15 cellular contexts compared by ENCODE assay signal in the genomic region with DNA sequence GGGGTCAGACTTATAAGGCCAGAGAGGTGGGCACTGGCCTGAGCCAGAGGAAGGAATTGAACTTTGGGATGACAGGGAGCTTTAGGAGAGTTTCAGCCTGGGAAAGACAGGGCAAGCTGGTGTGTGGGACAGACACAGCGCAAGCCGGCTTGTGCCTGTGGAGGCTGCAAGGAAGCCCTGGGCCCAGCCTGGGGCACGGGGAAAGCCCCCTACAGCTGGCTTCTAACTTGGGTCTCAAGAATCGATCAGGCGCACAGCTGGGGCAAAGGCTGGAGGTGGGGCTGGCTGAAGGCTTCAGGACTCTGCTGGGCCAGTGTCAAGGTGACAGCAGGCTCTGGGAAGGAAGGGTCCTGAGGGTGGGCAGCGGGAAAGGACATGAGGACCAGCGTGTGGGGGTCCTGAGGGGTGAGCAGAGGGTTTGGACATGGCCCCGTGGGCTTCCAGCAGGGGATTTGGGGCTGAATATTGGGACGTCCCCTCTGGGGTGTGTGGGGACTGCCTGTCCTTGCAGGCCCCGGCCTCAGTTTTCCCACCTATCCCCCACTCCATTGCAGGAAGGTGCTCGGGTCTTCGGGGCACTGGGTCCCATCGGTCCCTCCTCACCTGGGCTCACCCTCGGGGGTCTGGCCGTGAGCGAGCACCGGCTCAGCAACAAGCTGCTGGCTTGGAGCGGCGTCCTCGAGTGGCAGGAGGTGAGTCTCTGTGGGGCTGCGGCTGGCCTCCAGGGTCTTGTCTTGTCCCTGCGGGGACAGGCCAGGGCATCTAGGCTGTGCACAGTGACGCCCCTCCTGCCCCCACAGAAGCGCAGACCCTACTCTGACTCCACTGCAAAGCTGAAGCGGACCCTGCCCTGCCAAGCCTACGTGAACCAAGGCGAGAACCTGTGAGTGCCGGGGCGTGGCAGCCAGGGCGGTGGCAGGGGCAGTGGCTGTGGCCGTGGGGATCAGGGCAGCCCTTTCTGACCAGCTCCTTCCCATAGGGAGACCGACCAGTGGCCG. TPM values are rescaled to one million over a fixed set of nuclear protein-coding genes. Genes with fewer than 3 reads are reported as not detected.
DNase-seq lines count a peak whose midpoint lies in the region; ATAC-seq and TF ChIP-seq lines count a peak whose summit lies in the region.
"Had no signal": no experiment of that assay in that cellular context is flagged by ENCODE, and none has a peak within 500 bp of the region (broad histone marks: within the 10 kb centered on the region; RNA-seq: fewer than 3 reads in every experiment).

No MANE protein-coding gene starts in this region.

- H3K4me2 ChIP-seq in DND-41 (ENCODE audit: insufficient read depth, low read length) = peak overlapping the region; percentile 82; the same call in 1 of the 2 replicates

- intact Hi-C loops in sciatic nerve (cut with DNase I) = no loop called here

- peaks cover 68% of the 10 kb centered on the region for H3K36me3 ChIP-seq in DND-41 (ENCODE audit: insufficient read depth, low read length)

- H3K4me3 ChIP-seq in AG04450 (ENCODE audit: low read depth, low read length) (no peak overlapping the region), DND-41 (ENCODE audit: low read depth in 1 of 2, low read length in 2 of 2) (no peak overlapping the region)
- H3K4me3 ChIP-seq: skin epidermis, vagina had no signal

- ATAC-seq in DND-41 (ENCODE audit: insufficient read depth, low read depth) = no peak
- ATAC-seq in activated naive CD8-positive, alpha-beta T cell treated with anti-CD3 and anti-CD28 coated beads, Interleukin-2, amount 10 ng/mL, durations not matched to agents 7 days and 5 days (ENCODE audit: low read depth) = no peak
- ATAC-seq in sciatic nerve = no peak

- H2AFZ ChIP-seq in DND-41 (ENCODE audit: low read depth, low read length) = no peak overlapping the region

- peaks cover 73% of the 10 kb centered on the region for H3K79me2 ChIP-seq in DND-41 (ENCODE audit: insufficient read depth, low read length)

- peaks cover 4% of the 10 kb centered on the region for H3K36me3 Mint-ChIP-seq in activated naive CD8-positive, alpha-beta T cell treated with anti-CD3 and anti-CD28 coated beads, Interleukin-2, amount 10 ng/mL, durations not matched to agents 7 days and 5 days
- H3K36me3 Mint-ChIP-seq in nephron (ENCODE audit: low read depth) = peaks cover 31% of the 10 kb centered on the region

- H3K27me3 ChIP-seq in AG04450 (ENCODE audit: control insufficient read depth, insufficient read depth, low read length) (no peaks in the 10 kb centered on the region), DND-41 (ENCODE audit: insufficient read depth, low read length, poor library complexity) (no peaks in the 10 kb centered on the region)
- H3K27me3 ChIP-seq: vagina had no signal

- CTCF ChIA-PET in AG04450 (lab: Charles Lee) = no interaction called here

- no peak overlapping the region for H3K9ac ChIP-seq in DND-41 (ENCODE audit: low read depth, low read length)

- H4K20me1 ChIP-seq in DND-41 (ENCODE audit: insufficient read depth, low read length) = peaks cover 70% of the 10 kb centered on the region

- peaks cover 37% of the 10 kb centered on the region for H3K4me1 ChIP-seq in DND-41 (ENCODE audit: insufficient read depth, low read length)

- TF ChIP-seq CTCF in AG04450 (IDR thresholded peaks at IDR 0.05; ENCODE audit: low read depth, low read length) (no peak), DND-41 (IDR thresholded peaks at IDR 0.05; ENCODE audit: borderline replicate concordance, extremely low read depth, low read length, poor library complexity, severe bottlenecking) (no peak), nephron (IDR thresholded peaks at IDR 0.05; ENCODE audit: unreplicated experiment in 3 of 3) (no peak)

- peak overlapping the region; percentile 21 for H3K4me3 Mint-ChIP-seq in activated naive CD8-positive, alpha-beta T cell treated with anti-CD3 and anti-CD28 coated beads, Interleukin-2, amount 10 ng/mL, durations not matched to agents 7 days and 5 days
- H3K4me3 Mint-ChIP-seq in nephron = peak overlapping the region; percentile 79 to 86 (median 85)

- H3K27ac Mint-ChIP-seq in activated naive CD8-positive, alpha-beta T cell treated with anti-CD3 and anti-CD28 coated beads, Interleukin-2, amount 10 ng/mL, durations not matched to agents 7 days and 5 days = no peak overlapping the region
- H3K27ac Mint-ChIP-seq in nephron = peak overlapping the region in 2 of 3 experiments; percentile 31 to 83

- POLR2A ChIA-PET in AG04450 (lab: Yijun Ruan, JAX) = interaction anchor here (0.7 to 1.4 kb wide), 4 partner anchors 9 to 41 kb away, joined by 3 to 4 read pairs (median 3); partner anchors contain the start of gene FUZ
- POLR2A ChIA-PET in activated naive CD8-positive, alpha-beta T cell treated with anti-CD3 and anti-CD28 coated beads, Interleukin-2, amount 10 ng/mL, durations not matched to agents 7 days and 5 days (lab: Charles Lee) = interaction anchor here (1.1 kb wide), 1 partner anchor 15 kb away, joined by 8 read pairs; no protein-coding TSS in a partner anchor

- peak overlapping the region; percentile 31 for H3K27ac ChIP-seq in AG04450 (ENCODE audit: low read depth, low read length)
- H3K27ac ChIP-seq in DND-41 (ENCODE audit: low read length) = no peak overlapping the region
- H3K27ac ChIP-seq: vagina had no signal

- peaks cover 5% of the 10 kb centered on the region for H3K9me3 ChIP-seq in AG04450 (ENCODE audit: control insufficient read depth, insufficient read depth, low read length)
- no peaks in the 10 kb centered on the region for H3K9me3 ChIP-seq in DND-41 (ENCODE audit: insufficient read depth, low read length, severe bottlenecking)
- H3K9me3 ChIP-seq: vagina had no signal

- H3K9me3 Mint-ChIP-seq in activated naive CD8-positive, alpha-beta T cell treated with anti-CD3 and anti-CD28 coated beads, Interleukin-2, amount 10 ng/mL, durations not matched to agents 7 days and 5 days = no peaks in the 10 kb centered on the region
- peaks cover 8% of the 10 kb centered on the region for H3K9me3 Mint-ChIP-seq in nephron

- DNase-seq in AG04450 (ENCODE audit: low read depth, low spot score) (no peak), DND-41 (no peak), sciatic nerve (ENCODE audit: low spot score) (no peak), NCI-H748 (lab: John Stamatoyannopoulos, UW; ENCODE audit: unreplicated experiment) (no peak), NCI-H82 treated with DMSO at 0.1 percent for 48 hours (lab: John Stamatoyannopoulos, UW; ENCODE audit: unreplicated experiment) (no peak), UCSD-AML1 (lab: John Stamatoyannopoulos, UW; ENCODE audit: unreplicated experiment) (no peak)
- peak; percentile 25 for DNase-seq in activated naive CD8-positive, alpha-beta T cell treated with anti-CD3 and anti-CD28 coated beads, Interleukin-2, amount 10 ng/mL, durations not matched to agents 7 days and 5 days
- DNase-seq: activated CD4-positive, CD25-positive, alpha-beta regulatory T cell; activated naive CD4-positive, alpha-beta T cell treated with anti-CD3 and anti-CD28 coated beads, Interleukin-2, amount 50 U/mL, for 16 hours; mesenchymal stem cell; NCI-H2227 treated with DMSO at 0.1 percent for 48 hours; RPMI8226 had no signal

- no peaks in the 10 kb centered on the region for H3K27me3 Mint-ChIP-seq in activated naive CD8-positive, alpha-beta T cell treated with anti-CD3 and anti-CD28 coated beads, Interleukin-2, amount 10 ng/mL, durations not matched to agents 7 days and 5 days
- no peaks in the 10 kb centered on the region for H3K27me3 Mint-ChIP-seq in nephron (ENCODE audit: low read depth)

- peaks cover 20% of the 10 kb centered on the region for H3K4me1 Mint-ChIP-seq in activated naive CD8-positive, alpha-beta T cell treated with anti-CD3 and anti-CD28 coated beads, Interleukin-2, amount 10 ng/mL, durations not matched to agents 7 days and 5 days
- peaks cover 23% of the 10 kb centered on the region for H3K4me1 Mint-ChIP-seq in nephron

RNA-seq across cellular contexts. Expression of gene PTOV1, which starts 3.2 kb away (rescaled TPM):
- polyA plus RNA-seq in AG04450 (2011; rRNA removed) = 37.6 and 58.5 TPM in 2 replicates
- 69.9 and 97.7 TPM in 2 replicates for polyA minus RNA-seq in AG04450 (2011; rRNA and poly(A)+ RNA removed)
- total RNA-seq in activated naive CD8-positive, alpha-beta T cell treated with anti-CD3 and anti-CD28 coated beads, Interleukin-2, amount 10 ng/mL, durations not matched to agents 7 days and 5 days = 100 to 1,000 TPM in 1 of 2 experiments, 10 to 100 TPM in 1; 99.7 to 102 TPM
- 143 TPM for total RNA-seq in sciatic nerve

RNA-seq across cellular contexts. Expression of gene PNKP, which starts 13.2 kb away (rescaled TPM):
- 13.0 and 13.1 TPM in 2 replicates for polyA plus RNA-seq in AG04450 (2011; rRNA removed)
- 12.2 and 17.3 TPM in 2 replicates for polyA minus RNA-seq in AG04450 (2011; rRNA and poly(A)+ RNA removed)
- 100 to 1,000 TPM; 144 to 160 TPM for total RNA-seq in activated naive CD8-positive, alpha-beta T cell treated with anti-CD3 and anti-CD28 coated beads, Interleukin-2, amount 10 ng/mL, durations not matched to agents 7 days and 5 days
- total RNA-seq in sciatic nerve = 66.6 TPM

RNA-seq across cellular contexts. Expression of gene AKT1S1, which starts 23.0 kb away (rescaled TPM):
- 27.5 and 33.1 TPM in 2 replicates for polyA plus RNA-seq in AG04450 (2011; rRNA removed)
- 20.7 and 22.4 TPM in 2 replicates for polyA minus RNA-seq in AG04450 (2011; rRNA and poly(A)+ RNA removed)
- 10 to 100 TPM; 17.3 to 19.9 TPM for total RNA-seq in activated naive CD8-positive, alpha-beta T cell treated with anti-CD3 and anti-CD28 coated beads, Interleukin-2, amount 10 ng/mL, durations not matched to agents 7 days and 5 days
- total RNA-seq in sciatic nerve = 36.6 TPM

RNA-seq across cellular contexts. Expression of gene TBC1D17, which starts 23.4 kb away (rescaled TPM):
- polyA plus RNA-seq in AG04450 (2011; rRNA removed) = 15.6 and 23.0 TPM in 2 replicates
- polyA minus RNA-seq in AG04450 (2011; rRNA and poly(A)+ RNA removed) = 24.6 and 29.6 TPM in 2 replicates
- 10 to 100 TPM; 51.3 to 53.4 TPM for total RNA-seq in activated naive CD8-positive, alpha-beta T cell treated with anti-CD3 and anti-CD28 coated beads, Interleukin-2, amount 10 ng/mL, durations not matched to agents 7 days and 5 days
- total RNA-seq in sciatic nerve = 64.8 TPM

RNA-seq across cellular contexts. Expression of gene MED25, which starts 36.1 kb away (rescaled TPM):
- polyA plus RNA-seq in AG04450 (2011; rRNA removed) = 12.6 and 20.3 TPM in 2 replicates
- 25.4 and 33.2 TPM in 2 replicates for polyA minus RNA-seq in AG04450 (2011; rRNA and poly(A)+ RNA removed)
- 10 to 100 TPM; 60.4 to 66.3 TPM for total RNA-seq in activated naive CD8-positive, alpha-beta T cell treated with anti-CD3 and anti-CD28 coated beads, Interleukin-2, amount 10 ng/mL, durations not matched to agents 7 days and 5 days
- 39.7 TPM for total RNA-seq in sciatic nerve
